In genomic region chr9:94603259-94603776, GRCh38 we compare ENCODE assay signal across 8 cellular contexts. TPM values are rescaled to one million over a fixed set of nuclear protein-coding genes. Genes with fewer than 3 reads are reported as not detected.
DNase-seq lines count a peak whose midpoint lies in the region; ATAC-seq and TF ChIP-seq lines count a peak whose summit lies in the region.

No MANE protein-coding gene starts in this region.

- peak; percentile 74 for ATAC-seq in activated naive CD8-positive, alpha-beta T cell treated with anti-CD3 and anti-CD28 coated beads, Interleukin-2, amount 10 ng/mL, durations not matched to agents 7 days and 5 days (ENCODE audit: low read depth)
- ATAC-seq in heart right ventricle (peak; percentile 38 to 91 (median 69)), GM21737 (IDR thresholded peaks at IDR 0.05; ENCODE audit: unreplicated experiment) (no peak)

- H3K27me3 ChIP-seq in SK-N-SH (ENCODE audit: insufficient read depth) (peaks cover 4% of the 10 kb centered on the region; the same call in 1 of the 2 replicates), heart right ventricle (peaks cover 0 to 21% (median 6%) of the 10 kb centered on the region in 7 donors)

- 32% methylated on average over 15 of the region's 15 CpGs for WGBS in SK-N-SH (ENCODE audit: low lambda C conversion rate)
- WGBS in heart right ventricle, 2 donors = 9 to 10% methylated on average over 15 of the region's 15 CpGs

- peaks cover 18% of the 10 kb centered on the region for H3K27me3 Mint-ChIP-seq in activated naive CD8-positive, alpha-beta T cell treated with anti-CD3 and anti-CD28 coated beads, Interleukin-2, amount 10 ng/mL, durations not matched to agents 7 days and 5 days

- H3K36me3 ChIP-seq in SK-N-SH (replicated peaks in 1 of 2; ENCODE audit: control insufficient read depth in 1 of 2, insufficient read depth in 2 of 2, low read length in 1 of 2) (no peaks in the 10 kb centered on the region), heart right ventricle (no peaks in the 10 kb centered on the region)

- peak; percentile 87 for TF ChIP-seq CTCF in GM12864 (IDR thresholded peaks at IDR 0.05; ENCODE audit: low read depth, low read length, missing control alignments)
- TF ChIP-seq CTCF in SK-N-SH (IDR thresholded peaks at IDR 0.05) = peak; percentile 58
- TF ChIP-seq CTCF in heart right ventricle (IDR thresholded peaks at IDR 0.05) = peak; percentile 15 to 78 (median 54)

- H3K4me2 ChIP-seq in SK-N-SH = no peak overlapping the region

- no peaks in the 10 kb centered on the region for H3K79me2 ChIP-seq in SK-N-SH (ENCODE audit: insufficient read depth)

- no peak for TF ChIP-seq EP300 in SK-N-SH (IDR thresholded peaks at IDR 0.05; ENCODE audit: borderline replicate concordance in 1 of 2, low read depth in 1 of 2, low read length in 1 of 2)

- H3K27ac ChIP-seq in SK-N-SH (ENCODE audit: low read depth in 2 of 2, low read length in 1 of 2) = peak overlapping the region in 1 of 2 experiments; percentile 77; a peak in 2 of 4 replicates
- H3K27ac ChIP-seq in heart right ventricle = no peak overlapping the region

- POLR2A ChIA-PET in SK-N-SH (lab: Yijun Ruan, JAX) = no interaction called here
- POLR2A ChIA-PET in activated naive CD8-positive, alpha-beta T cell treated with anti-CD3 and anti-CD28 coated beads, Interleukin-2, amount 10 ng/mL, durations not matched to agents 7 days and 5 days (lab: Charles Lee) = no interaction called here

- H3K9me3 ChIP-seq in SK-N-SH (no peaks in the 10 kb centered on the region), heart right ventricle (no peaks in the 10 kb centered on the region)

- no peak overlapping the region for H3K4me3 Mint-ChIP-seq in activated naive CD8-positive, alpha-beta T cell treated with anti-CD3 and anti-CD28 coated beads, Interleukin-2, amount 10 ng/mL, durations not matched to agents 7 days and 5 days

- no peak overlapping the region for H2AFZ ChIP-seq in SK-N-SH (ENCODE audit: low read depth)

- intact Hi-C loops in heart right ventricle (cut with DNase I) = no loop called here

- H3K9me3 Mint-ChIP-seq in activated naive CD8-positive, alpha-beta T cell treated with anti-CD3 and anti-CD28 coated beads, Interleukin-2, amount 10 ng/mL, durations not matched to agents 7 days and 5 days = no peaks in the 10 kb centered on the region

- CTCF ChIA-PET in SK-N-SH (lab: Yijun Ruan, JAX) = interaction anchor here (0.6 to 1.9 kb wide), 8 partner anchors 8 to 1617 kb away, joined by 3 to 6 read pairs (median 4); partner anchors contain the start of gene PCAT7

- H3K4me1 Mint-ChIP-seq in activated naive CD8-positive, alpha-beta T cell treated with anti-CD3 and anti-CD28 coated beads, Interleukin-2, amount 10 ng/mL, durations not matched to agents 7 days and 5 days = peaks cover 3% of the 10 kb centered on the region

- peak; percentile 76 for TF ChIP-seq RAD21 in SK-N-SH (IDR thresholded peaks at IDR 0.05; ENCODE audit: low read length)

- peaks cover 0 to 29% of the 10 kb centered on the region in 2 experiments; a peak in 2 of 4 replicates for H3K4me1 ChIP-seq in SK-N-SH (ENCODE audit: control insufficient read depth in 1 of 2, insufficient read depth in 2 of 2, low read depth in 1 of 2, low read length in 1 of 2)
- peaks cover 0 to 4% (median 0%) of the 10 kb centered on the region in 9 donors for H3K4me1 ChIP-seq in heart right ventricle

- DNase-seq in GM12864 (ENCODE audit: low read depth) (peak; percentile 10), LoVo (ENCODE audit: low spot score) (peak; percentile 79), SK-N-SH (peak; percentile 85), heart right ventricle (peak; percentile 44 to 55), pulmonary artery endothelial cell (ENCODE audit: low read depth, low spot score) (peak; percentile 37), SKM-1 treated with dmso at 0.1 percent for 144 hours (lab: John Stamatoyannopoulos, UW; ENCODE audit: unreplicated experiment) (no peak)
- DNase-seq in activated naive CD8-positive, alpha-beta T cell treated with anti-CD3 and anti-CD28 coated beads, Interleukin-2, amount 10 ng/mL, durations not matched to agents 7 days and 5 days = peak; percentile 71

- H4K20me1 ChIP-seq in SK-N-SH (ENCODE audit: insufficient read depth) = no peaks in the 10 kb centered on the region

- H3F3A ChIP-seq in SK-N-SH (replicated peaks; ENCODE audit: insufficient read depth) = no peaks in the 10 kb centered on the region

- no peak overlapping the region for H3K4me3 ChIP-seq in GM12864 (ENCODE audit: low read depth, low read length)
- H3K4me3 ChIP-seq in SK-N-SH (ENCODE audit: low read depth in 2 of 2, low read length in 1 of 2) = no peak overlapping the region; a peak in 1 of 4 replicates
- H3K4me3 ChIP-seq in heart right ventricle = no peak overlapping the region

- no peaks in the 10 kb centered on the region for H3K36me3 Mint-ChIP-seq in activated naive CD8-positive, alpha-beta T cell treated with anti-CD3 and anti-CD28 coated beads, Interleukin-2, amount 10 ng/mL, durations not matched to agents 7 days and 5 days

- no peak overlapping the region for H3K9ac ChIP-seq in SK-N-SH

- H3K9me2 ChIP-seq in SK-N-SH = no peaks in the 10 kb centered on the region

- no peak overlapping the region for H3K27ac Mint-ChIP-seq in activated naive CD8-positive, alpha-beta T cell treated with anti-CD3 and anti-CD28 coated beads, Interleukin-2, amount 10 ng/mL, durations not matched to agents 7 days and 5 days

TF ChIP-seq in SK-N-SH, 30 proteins besides CTCF, POLR2A, EP300 and RAD21:
- TF ChIP-seq USF1 (IDR thresholded peaks at IDR 0.05; ENCODE audit: borderline replicate concordance, low read depth) = no peak
- TF ChIP-seq SMC3 (IDR thresholded peaks at IDR 0.05; ENCODE audit: low read depth, low read length) = peak; percentile 64
- no peak for TF ChIP-seq POLR2AphosphoS5 (IDR thresholded peaks at IDR 0.05; ENCODE audit: low read depth, low read length)
- TF ChIP-seq PBX3 (IDR thresholded peaks at IDR 0.05) = no peak

RNA-seq across cellular contexts. Expression of gene FBP2, which starts 9.7 kb away (rescaled TPM):
- not detected in 2 replicates for polyA plus RNA-seq in SK-N-SH (2012; rRNA removed)
- not detected in 2 replicates for polyA plus RNA-seq in SK-N-SH (2012; cell fraction: cytosol; rRNA removed)
- not detected in 2 replicates for polyA plus RNA-seq in SK-N-SH (2012; cell fraction: nucleus; rRNA removed)
- total RNA-seq in activated naive CD8-positive, alpha-beta T cell treated with anti-CD3 and anti-CD28 coated beads, Interleukin-2, amount 10 ng/mL, durations not matched to agents 7 days and 5 days = not detected
- under 1 TPM in 1 of 10 donors, not detected in 9; 0.51 TPM for total RNA-seq in heart right ventricle
- under 1 TPM in 1 of 2 donors, not detected in 1; 0.04 TPM for polyA plus RNA-seq in heart right ventricle
- total RNA-seq in pulmonary artery endothelial cell = not detected in 2 replicates

RNA-seq across cellular contexts. Expression of gene FBP1, which starts 36.0 kb away (rescaled TPM):
- polyA plus RNA-seq in SK-N-SH (2012; rRNA removed) (0.19 TPM in 1 of 2 replicates, not detected in the other), heart right ventricle (1 to 10 TPM in 1 of 2 donors, under 1 TPM in 1; 0.51 to 2.0 TPM)
- 0.12 and 0.20 TPM in 2 replicates for polyA plus RNA-seq in SK-N-SH (2012; cell fraction: cytosol; rRNA removed)
- polyA plus RNA-seq in SK-N-SH (2012; cell fraction: nucleus; rRNA removed) = 0.15 and 0.28 TPM in 2 replicates
- 1 to 10 TPM; 2.1 to 2.7 TPM for total RNA-seq in activated naive CD8-positive, alpha-beta T cell treated with anti-CD3 and anti-CD28 coated beads, Interleukin-2, amount 10 ng/mL, durations not matched to agents 7 days and 5 days
- total RNA-seq in heart right ventricle (1 to 10 TPM in 3 of 10 donors, under 1 TPM in 7; 0.16 to 9.7 (median 0.52) TPM), pulmonary artery endothelial cell (0.95 and 1.5 TPM in 2 replicates)

RNA-seq across cellular contexts. Expression of gene PCAT7, which starts 48.4 kb away (rescaled TPM):
- polyA plus RNA-seq in SK-N-SH (2012; rRNA removed) (0.03 TPM in 1 of 2 replicates, not detected in the other), heart right ventricle (not detected)
- polyA plus RNA-seq in SK-N-SH (2012; cell fraction: cytosol; rRNA removed) = 0.01 TPM in 1 of 2 replicates, not detected in the other
- not detected in 2 replicates for polyA plus RNA-seq in SK-N-SH (2012; cell fraction: nucleus; rRNA removed)
- not detected for total RNA-seq in activated naive CD8-positive, alpha-beta T cell treated with anti-CD3 and anti-CD28 coated beads, Interleukin-2, amount 10 ng/mL, durations not matched to agents 7 days and 5 days
- total RNA-seq in heart right ventricle (under 1 TPM in 2 of 10 donors, not detected in 8; 0.13 TPM), pulmonary artery endothelial cell (under 0.01 TPM in 1 of 2 replicates, not detected in the other)
